25 cellular contexts compared by ENCODE assay signal in the genomic region with DNA sequence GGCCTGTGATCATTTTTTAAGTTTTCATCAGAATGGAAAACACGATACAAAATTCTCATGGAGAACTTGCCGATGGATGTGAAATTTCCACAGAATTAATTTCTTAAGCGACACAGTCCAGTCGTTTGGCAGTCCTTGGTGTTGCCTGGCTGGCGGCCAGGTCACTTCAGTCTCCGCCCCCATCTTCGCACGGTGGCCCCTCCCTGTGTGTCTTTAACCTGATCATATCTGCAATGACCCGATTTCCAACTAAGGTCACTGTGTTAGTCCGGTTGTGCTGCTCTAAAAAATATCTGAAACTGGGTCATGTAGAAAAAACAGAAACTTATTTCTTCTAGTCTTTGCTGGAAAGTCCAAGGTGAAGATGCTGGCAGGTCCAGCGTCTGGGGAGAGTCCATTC.
"Had no signal": no experiment of that assay in that cellular context is flagged by ENCODE, and none has a peak within 500 bp of the region (broad histone marks: within the 10 kb centered on the region; RNA-seq: fewer than 3 reads in every experiment).

No MANE protein-coding gene starts in this region.

- H3K36me3 Mint-ChIP-seq: naive thymus-derived CD8-positive, alpha-beta T cell; stimulated activated effector memory CD8-positive, alpha-beta T cell treated with anti-CD3 and anti-CD28 coated beads, Interleukin-12 subunit alpha, Interleukin-12 subunit beta, amount 100 ng/mL, for 72 hours had no signal

- H3K9me3 ChIP-seq: esophagus squamous epithelium, heart right ventricle, psoas muscle, right lobe of liver, thoracic aorta, transverse colon, vagina had no signal

- ATAC-seq: naive thymus-derived CD8-positive, alpha-beta T cell; psoas muscle; right lobe of liver; stimulated activated effector memory CD8-positive, alpha-beta T cell treated with anti-CD3 and anti-CD28 coated beads, Interleukin-12 subunit alpha, Interleukin-12 subunit beta, amount 100 ng/mL, for 72 hours had no signal

- H3K36me3 ChIP-seq: esophagus squamous epithelium, heart right ventricle, right lobe of liver, thoracic aorta, transverse colon, vagina had no signal

- H3K27me3 ChIP-seq: right lobe of liver, transverse colon, vagina had no signal

- H3K4me1 ChIP-seq: esophagus squamous epithelium, psoas muscle, right lobe of liver, transverse colon, vagina had no signal

- FAIRE-seq: islet of Langerhans, small intestine had no signal

- H3K4me1 Mint-ChIP-seq: naive thymus-derived CD8-positive, alpha-beta T cell; stimulated activated effector memory CD8-positive, alpha-beta T cell treated with anti-CD3 and anti-CD28 coated beads, Interleukin-12 subunit alpha, Interleukin-12 subunit beta, amount 100 ng/mL, for 72 hours had no signal

- H3K27ac Mint-ChIP-seq: naive thymus-derived CD8-positive, alpha-beta T cell; nephron progenitor cell; stimulated activated effector memory CD8-positive, alpha-beta T cell treated with anti-CD3 and anti-CD28 coated beads, Interleukin-12 subunit alpha, Interleukin-12 subunit beta, amount 100 ng/mL, for 72 hours had no signal

- H3K9me3 Mint-ChIP-seq: naive thymus-derived CD8-positive, alpha-beta T cell; nephron progenitor cell; stimulated activated effector memory CD8-positive, alpha-beta T cell treated with anti-CD3 and anti-CD28 coated beads, Interleukin-12 subunit alpha, Interleukin-12 subunit beta, amount 100 ng/mL, for 72 hours had no signal

- DNase-seq: dermis blood vessel endothelial cell; effector memory CD4-positive, alpha-beta T cell; esophagus squamous epithelium; foreskin melanocyte; glutamatergic neuron; hippocampal formation; mammary epithelial cell; mesendoderm; naive thymus-derived CD8-positive, alpha-beta T cell; nephron progenitor cell; posterior cingulate gyrus; psoas muscle; right lobe of liver; small intestine; stimulated activated CD4-positive, alpha-beta T cell treated with anti-CD3 and anti-CD28 coated beads, Interleukin-12 subunit alpha, Interleukin-12 subunit beta, amount 100 ng/mL, for 4 hours; stimulated activated CD4-positive, alpha-beta T cell treated with anti-CD3 and anti-CD28 coated beads, Interleukin-1b, Interleukin-23, amount 100 ng/mL, for 48 hours; stimulated activated CD4-positive, alpha-beta T cell treated with anti-CD3 and anti-CD28 coated beads, Interleukin-4, amount 100 ng/mL, for 24 hours; stimulated activated naive CD4-positive, alpha-beta T cell treated with Interleukin-2 at 50 U/mL for 16 hours; transverse colon had no signal

- H3K4me3 Mint-ChIP-seq: naive thymus-derived CD8-positive, alpha-beta T cell; nephron progenitor cell; stimulated activated effector memory CD8-positive, alpha-beta T cell treated with anti-CD3 and anti-CD28 coated beads, Interleukin-12 subunit alpha, Interleukin-12 subunit beta, amount 100 ng/mL, for 72 hours had no signal

- H3K4me3 ChIP-seq: coronary artery, esophagus squamous epithelium, heart right ventricle, psoas muscle, right lobe of liver, thoracic aorta, transverse colon, vagina had no signal

- H3K27ac ChIP-seq: coronary artery, esophagus squamous epithelium, heart right ventricle, psoas muscle, right lobe of liver, thoracic aorta, transverse colon, vagina had no signal
